ENCODE assay signal across 8 cellular contexts in the genomic region with DNA sequence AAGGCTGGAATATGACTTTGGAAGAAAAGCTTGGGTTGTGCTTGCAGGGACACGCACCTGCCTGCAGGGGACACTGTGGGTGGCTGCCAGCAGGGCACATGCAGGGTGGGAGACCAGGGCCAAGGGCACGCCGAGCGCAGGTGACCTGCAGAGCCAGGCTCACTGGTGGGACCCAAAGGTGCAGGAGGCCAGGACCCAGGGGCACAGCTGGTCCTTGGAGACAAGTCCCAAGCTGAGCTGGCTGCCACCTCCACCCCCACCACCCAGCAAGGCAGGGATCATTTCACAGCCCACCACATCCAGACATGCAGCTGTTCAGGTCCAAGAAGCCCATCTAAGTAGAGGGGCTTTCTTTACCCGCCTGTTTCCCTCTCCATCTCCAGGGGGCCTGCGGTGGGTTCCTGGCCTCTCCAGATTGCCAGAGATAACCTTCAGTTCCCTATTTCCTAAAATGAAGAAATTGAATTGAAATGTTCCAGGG. TPM values are rescaled to one million over a fixed set of nuclear protein-coding genes. Genes with fewer than 3 reads are reported as not detected.
A peak's percentile ranks its signal among the peaks of the same experiment; 100 is the strongest.
DNase-seq lines count a peak whose midpoint lies in the region; ATAC-seq and TF ChIP-seq lines count a peak whose summit lies in the region.

No MANE protein-coding gene starts in this region.

- no peak overlapping the region for H3K9ac ChIP-seq in DND-41 (ENCODE audit: low read depth, low read length)

- ATAC-seq in DND-41 (ENCODE audit: insufficient read depth, low read depth) (peak; percentile 58), GM18517 (IDR thresholded peaks at IDR 0.05; ENCODE audit: unreplicated experiment) (no peak), HG03439 (IDR thresholded peaks at IDR 0.05; ENCODE audit: unreplicated experiment) (no peak), GM18861 (IDR thresholded peaks at IDR 0.05; ENCODE audit: unreplicated experiment) (no peak)

- no peaks in the 10 kb centered on the region for H3K4me1 ChIP-seq in DND-41 (ENCODE audit: insufficient read depth, low read length)

- H2AFZ ChIP-seq in DND-41 (ENCODE audit: low read depth, low read length), result no peak overlapping the region

- H4K20me1 ChIP-seq in DND-41 (ENCODE audit: insufficient read depth, low read length), result no peaks in the 10 kb centered on the region

- H3K4me1 Mint-ChIP-seq in IgD-negative memory B cell (peaks cover 29 to 36% (median 36%) of the 10 kb centered on the region in 3 donors), chondrocyte (ENCODE audit: low read depth) (peaks cover 45% of the 10 kb centered on the region), mesothelial cell of epicardium (peaks cover 21% of the 10 kb centered on the region)

- H3K27me3 Mint-ChIP-seq in IgD-negative memory B cell (peaks cover 2% of the 10 kb centered on the region), chondrocyte (ENCODE audit: low read depth) (no peaks in the 10 kb centered on the region), mesothelial cell of epicardium (ENCODE audit: low read depth) (no peaks in the 10 kb centered on the region)

- H3K9me3 Mint-ChIP-seq in IgD-negative memory B cell, result no peaks in the 10 kb centered on the region
- no peaks in the 10 kb centered on the region for H3K9me3 Mint-ChIP-seq in chondrocyte (ENCODE audit: low read depth)
- no peaks in the 10 kb centered on the region for H3K9me3 Mint-ChIP-seq in mesothelial cell of epicardium

- H3K27ac Mint-ChIP-seq in IgD-negative memory B cell (peak overlapping the region in 2 of 3 donors; percentile 35 to 69), chondrocyte (ENCODE audit: unreplicated experiment) (no peak overlapping the region), mesothelial cell of epicardium (no peak overlapping the region)

- H3K27ac ChIP-seq in DND-41 (ENCODE audit: low read length), result no peak overlapping the region

- no peaks in the 10 kb centered on the region for H3K9me3 ChIP-seq in DND-41 (ENCODE audit: insufficient read depth, low read length, severe bottlenecking)

- TF ChIP-seq CTCF in DND-41 (IDR thresholded peaks at IDR 0.05; ENCODE audit: borderline replicate concordance, extremely low read depth, low read length, poor library complexity, severe bottlenecking), result peak; percentile 64
- TF ChIP-seq CTCF in chondrocyte (IDR thresholded peaks at IDR 0.05), result peak; percentile 71
- peak; percentile 30 for TF ChIP-seq CTCF in mesothelial cell of epicardium (IDR thresholded peaks at IDR 0.05; ENCODE audit: unreplicated experiment)

- H3K4me3 Mint-ChIP-seq in IgD-negative memory B cell, result peak overlapping the region in 1 of 4 donors; percentile 26
- H3K4me3 Mint-ChIP-seq in chondrocyte (ENCODE audit: unreplicated experiment), result no peak overlapping the region
- H3K4me3 Mint-ChIP-seq in mesothelial cell of epicardium, result no peak overlapping the region

- H3K36me3 ChIP-seq in DND-41 (ENCODE audit: insufficient read depth, low read length), result no peaks in the 10 kb centered on the region

- H3K79me2 ChIP-seq in DND-41 (ENCODE audit: insufficient read depth, low read length), result no peaks in the 10 kb centered on the region

- H3K4me2 ChIP-seq in DND-41 (ENCODE audit: insufficient read depth, low read length), result no peak overlapping the region

- H3K4me3 ChIP-seq in DND-41 (ENCODE audit: low read depth in 1 of 2, low read length in 2 of 2), result no peak overlapping the region

- H3K27me3 ChIP-seq in DND-41 (ENCODE audit: insufficient read depth, low read length, poor library complexity), result no peaks in the 10 kb centered on the region

- H3K36me3 Mint-ChIP-seq in IgD-negative memory B cell (no peaks in the 10 kb centered on the region), chondrocyte (ENCODE audit: low read depth) (no peaks in the 10 kb centered on the region), mesothelial cell of epicardium (no peaks in the 10 kb centered on the region)

- DNase-seq in DND-41, result peak; percentile 14
- DNase-seq in chondrocyte (ENCODE audit: low spot score), result no peak
- no peak for DNase-seq in mesothelial cell of epicardium (ENCODE audit: low spot score in 2 of 2, unreplicated experiment in 2 of 2)
- no peak for DNase-seq in CD1c-positive myeloid dendritic cell (ENCODE audit: extremely low spot score)

RNA-seq across cellular contexts. Expression of a gene that starts 13.8 kb away (rescaled TPM):
- polyA plus RNA-seq in IgD-negative memory B cell, result 7.1 TPM
- 27.0 to 33.0 TPM (median 32.6 TPM) in 3 replicates for total RNA-seq in chondrocyte
- 34.1 to 40.8 TPM (median 40.2 TPM) in 3 replicates for total RNA-seq in mesothelial cell of epicardium

RNA-seq across cellular contexts. Expression of a gene that starts 21.2 kb away (rescaled TPM):
- 46.6 TPM for polyA plus RNA-seq in IgD-negative memory B cell
- total RNA-seq in chondrocyte (11.0 to 18.4 TPM (median 11.3 TPM) in 3 replicates), mesothelial cell of epicardium (25.8 to 30.0 TPM (median 25.8 TPM) in 3 replicates)

Comparison
In these comparisons a context has a peak if more than half of its experiments do, and no peak if none do; other contexts are left out.
1. H3K27ac Mint-ChIP-seq: peak in IgD-negative memory B cell (2 of 3); none in chondrocyte (single experiment) and mesothelial cell of epicardium (single experiment).
2. Peak in every context shown above with its lines, with median percentiles within 50 percentile points of each other: CTCF ChIP-seq.